18 cellular contexts compared by ENCODE assay signal in genomic region chr22:33242078-33242477, GRCh38.
"Had no signal": no experiment of that assay in that cellular context is flagged by ENCODE, and none has a peak within 500 bp of the region (broad histone marks: within the 10 kb centered on the region; RNA-seq: fewer than 3 reads in every experiment).

No MANE protein-coding gene starts in this region.

- H3K4me1 ChIP-seq: heart left ventricle, psoas muscle, right atrium auricular region, upper lobe of left lung, uterus had no signal

- H3K9me3 ChIP-seq: mucosa of descending colon, neutrophil, uterus had no signal

- H3K4me3 ChIP-seq: heart left ventricle, mucosa of descending colon, psoas muscle, right atrium auricular region, tibial artery, upper lobe of left lung, uterus had no signal

- ATAC-seq: effector memory CD8-positive, alpha-beta T cell; heart left ventricle; mucosa of descending colon; naive thymus-derived CD8-positive, alpha-beta T cell; psoas muscle; stimulated activated naive CD8-positive, alpha-beta T cell treated with anti-CD3 and anti-CD28 coated beads, Interleukin-15, Interleukin-2, amounts not matched to agents 100 U/mL and 50 U/mL, for 24 hours had no signal

- H3K36me3 ChIP-seq: heart left ventricle, neutrophil, right atrium auricular region, tibial artery, upper lobe of left lung, uterus had no signal

- FAIRE-seq: colon, small intestine had no signal

- H3K27me3 ChIP-seq: neutrophil, right atrium auricular region, tibial artery, upper lobe of left lung, uterus had no signal

- H3K27ac ChIP-seq: heart left ventricle, neutrophil, psoas muscle, right atrium auricular region, tibial artery, upper lobe of left lung, uterus had no signal

- DNase-seq: effector memory CD8-positive, alpha-beta T cell; erythroblast; heart left ventricle; hippocampal formation; kidney glomerular epithelial cell; mucosa of descending colon; naive thymus-derived CD8-positive, alpha-beta T cell; psoas muscle; small intestine; stimulated activated CD4-positive, alpha-beta T cell treated with anti-CD3 and anti-CD28 coated beads, Interleukin-12 subunit alpha, Interleukin-12 subunit beta, amount 100 ng/mL, for 4 hours; stimulated activated CD4-positive, alpha-beta T cell treated with anti-CD3 and anti-CD28 coated beads, Interleukin-2, amount 100 ng/mL, for 48 hours; stimulated activated naive CD8-positive, alpha-beta T cell treated with anti-CD3 and anti-CD28 coated beads, Interleukin-15, Interleukin-2, amounts not matched to agents 100 U/mL and 50 U/mL, for 24 hours; tibial artery; upper lobe of left lung; uterus had no signal
